ENCODE assay signal across 8 cellular contexts in genomic region chr9:124860582-124861341, GRCh38. TPM values are rescaled to one million over a fixed set of nuclear protein-coding genes. Genes with fewer than 3 reads are reported as not detected.
A peak's percentile ranks its signal among the peaks of the same experiment; 100 is the strongest.
DNase-seq lines count a peak whose midpoint lies in the region; ATAC-seq and TF ChIP-seq lines count a peak whose summit lies in the region.

No MANE protein-coding gene starts in this region.

- TF ChIP-seq CTCF in AG04449 (IDR thresholded peaks at IDR 0.05; ENCODE audit: insufficient read depth, low read length, missing control alignments) (no peak), choroid plexus epithelial cell (conservative IDR thresholded peaks at IDR 0.05; ENCODE audit: low read depth, low read length) (no peak)

- DNase-seq in AG04449 (ENCODE audit: low read depth, low spot score), result no peak
- DNase-seq in Jurkat, Clone E6-1 (ENCODE audit: low read depth, low spot score), result no peak
- DNase-seq in choroid plexus epithelial cell (ENCODE audit: low read depth), result no peak
- peak; percentile 71 for DNase-seq in myocyte (ENCODE audit: low read depth)
- DNase-seq in HCEC 1CT, result no peak
- DNase-seq in cortex of kidney (lab: John Stamatoyannopoulos, UW), result no peak
- DNase-seq in activated CD4-positive, alpha-beta T cell treated with anti-CD3 and anti-CD28 coated beads for 1 hour, result no peak

- POLR2A ChIA-PET in AG04449 (lab: Yijun Ruan, JAX), result interaction anchor here (0.6 to 1.8 kb wide), 11 partner anchors 9 to 371 kb away, joined by 3 to 7 read pairs (median 4); partner anchors contain the start of gene NR6A1

- CTCF ChIA-PET in AG04449 (lab: Yijun Ruan, JAX), result interaction anchor here (0.6 to 42.1 kb wide), 14 partner anchors 8 to 514 kb away, joined by 3 to 2098 read pairs (median 4); partner anchors contain the start of genes NR6A1, OLFML2A and WDR38

- H3K4me3 ChIP-seq in AG04449 (ENCODE audit: low read depth, low read length), result peak overlapping the region; percentile 80
- H3K4me3 ChIP-seq in Jurkat, Clone E6-1 (ENCODE audit: low read length), result peak overlapping the region; percentile 81
- peak overlapping the region; percentile 88 for H3K4me3 ChIP-seq in choroid plexus epithelial cell (ENCODE audit: low read depth, low read length)

- no peak for ATAC-seq in HG03280 (IDR thresholded peaks at IDR 0.05; ENCODE audit: unreplicated experiment)

RNA-seq across cellular contexts. Expression of gene RPL35, which starts 1.0 kb away (rescaled TPM):
- polyA plus RNA-seq in Jurkat, Clone E6-1 (2012; ENCODE audit: insufficient read depth, insufficient read length), result 2,762 TPM
- total RNA-seq in myocyte, result 1,729 and 2,407 TPM in 2 replicates
- polyA plus RNA-seq in myocyte (2012), result 1,685 TPM

RNA-seq across cellular contexts. Expression of gene ARPC5L, which starts 1.2 kb away (rescaled TPM):
- 78.2 TPM for polyA plus RNA-seq in Jurkat, Clone E6-1 (2012; ENCODE audit: insufficient read depth, insufficient read length)
- 31.7 and 32.2 TPM in 2 replicates for total RNA-seq in myocyte
- polyA plus RNA-seq in myocyte (2012), result 60.3 TPM

RNA-seq across cellular contexts. Expression of gene WDR38, which starts 7.5 kb away (rescaled TPM):
- not detected for polyA plus RNA-seq in Jurkat, Clone E6-1 (2012; ENCODE audit: insufficient read depth, insufficient read length)
- 0.16 TPM in 1 of 2 replicates, not detected in the other for total RNA-seq in myocyte
- polyA plus RNA-seq in myocyte (2012), result not detected
